ENCODE assay signal across 25 cellular contexts in the genomic region with DNA sequence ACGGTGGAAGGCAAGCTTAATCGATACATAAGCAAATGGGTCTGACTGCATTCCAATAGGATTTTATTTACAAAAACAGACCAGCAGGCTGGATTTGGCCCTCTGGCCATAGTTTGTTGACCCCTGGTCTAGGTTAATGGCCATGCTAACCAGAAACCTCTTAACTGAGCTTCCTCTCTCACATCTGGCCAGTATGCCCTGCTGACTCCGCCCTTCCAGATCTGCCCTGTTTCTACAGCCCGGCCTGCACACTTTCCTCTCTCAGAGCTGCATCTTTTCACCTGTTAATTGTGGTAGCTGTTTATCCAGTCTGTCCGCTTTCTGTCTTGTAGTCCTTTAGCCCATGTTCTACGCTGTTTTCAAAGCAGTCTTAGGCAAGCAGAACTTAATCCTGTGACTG. TPM values are rescaled to one million over a fixed set of nuclear protein-coding genes. Genes with fewer than 3 reads are reported as not detected.
DNase-seq lines count a peak whose midpoint lies in the region; ATAC-seq, FAIRE-seq and TF ChIP-seq lines count a peak whose summit lies in the region.
"Had no signal": no experiment of that assay in that cellular context is flagged by ENCODE, and none has a peak within 500 bp of the region (broad histone marks: within the 10 kb centered on the region; RNA-seq: fewer than 3 reads in every experiment).

No MANE protein-coding gene starts in this region.

- TF ChIP-seq CTCF in H1 (IDR thresholded peaks at IDR 0.05; ENCODE audit: control extremely low read depth in 1 of 3, insufficient read depth in 1 of 3, low read depth in 1 of 3, low read length in 3 of 3), result no peak
- TF ChIP-seq CTCF in kidney (IDR thresholded peaks at IDR 0.05; ENCODE audit: borderline replicate concordance, extremely low read depth, insufficient read depth), result no peak
- no peak for TF ChIP-seq CTCF in osteoblast (IDR thresholded peaks at IDR 0.05; ENCODE audit: extremely low read depth, low read depth, low read length)

- no peak for TF ChIP-seq POLR2A in H1 (IDR thresholded peaks at IDR 0.05; ENCODE audit: control extremely low read depth in 1 of 2, low read depth in 2 of 2, low read length in 2 of 2)

- 89% methylated on average over 6 of the region's 6 CpGs; no CpG with 5 or more reads in 1 of the 2 experiments for WGBS in H1 (ENCODE audit: extremely low coverage in 1 of 2, insufficient coverage in 1 of 2, insufficient read length in 1 of 2, insufficient replicate concordance in 2 of 2, low coverage in 1 of 2, low lambda C conversion rate in 2 of 2, missing lambda C conversion rate in 1 of 2), 2 experiments

- H2BK20ac ChIP-seq in H1 (ENCODE audit: low read length), result no peak overlapping the region

- FAIRE-seq in H1 (lab: Jason Lieb, UNC) (no peak), kidney (lab: Jason Lieb, UNC) (no peak)
- FAIRE-seq: GM12891 had no signal

- H2AFZ ChIP-seq in H1 (ENCODE audit: low read length), result peak overlapping the region; percentile 7; the same call in 1 of the 2 replicates
- no peak overlapping the region for H2AFZ ChIP-seq in osteoblast (ENCODE audit: low read length)
- H2AFZ ChIP-seq: GM23248 had no signal

- no peak overlapping the region for H3K56ac ChIP-seq in H1 (replicated peaks; ENCODE audit: insufficient read length, low read depth, low read length)

- no peak overlapping the region for H4K5ac ChIP-seq in H1 (ENCODE audit: insufficient read length, low read depth, low read length)

- no peak overlapping the region; the same call in 1 of the 2 replicates for H2BK15ac ChIP-seq in H1 (ENCODE audit: low read length)

- 0 out of 2 replicates have a peak overlapping the region, but pooled peaks have one; percentile 14 for H3K18ac ChIP-seq in H1 (ENCODE audit: extremely low read depth, low read length)

- CTCF ChIA-PET in H1 (lab: Charles Lee; ENCODE audit: partially characterized antibody), result interaction anchor here (0.9 to 1.2 kb wide), 4 partner anchors 15 to 117 kb away, joined by 3 to 5 read pairs (median 4); no protein-coding TSS in a partner anchor

- no peak overlapping the region for H4K8ac ChIP-seq in H1 (ENCODE audit: extremely low read depth, insufficient read depth, low read length)

- H3K14ac ChIP-seq in H1 (ENCODE audit: insufficient read length), result no peak overlapping the region

- H3K79me2 ChIP-seq in H1 (ENCODE audit: control insufficient read depth in 1 of 2, insufficient read depth in 2 of 2, low read length in 2 of 2) (no peaks in the 10 kb centered on the region), osteoblast (ENCODE audit: insufficient read depth, low read length) (no peaks in the 10 kb centered on the region)

- no peaks in the 10 kb centered on the region; a peak in 1 of 7 replicates for H3K4me1 ChIP-seq in H1 (replicated peaks in 1 of 4; ENCODE audit: control insufficient read depth in 3 of 4, insufficient read depth in 4 of 4, low read length in 3 of 4)
- peaks cover 0 to 2% of the 10 kb centered on the region in 2 donors for H3K4me1 ChIP-seq in kidney (ENCODE audit: control insufficient read depth in 1 of 2, insufficient read depth in 1 of 2, low read depth in 1 of 2, low read length in 2 of 2)
- no peaks in the 10 kb centered on the region for H3K4me1 ChIP-seq in osteoblast (ENCODE audit: insufficient read depth, low read length)

- H4K20me1 ChIP-seq in H1 (replicated peaks in 1 of 2; ENCODE audit: control insufficient read depth in 1 of 2, insufficient read depth in 2 of 2, low read length in 2 of 2) (no peaks in the 10 kb centered on the region), osteoblast (ENCODE audit: insufficient read depth, low read length) (no peaks in the 10 kb centered on the region)

- no peak for TF ChIP-seq RAD21 in H1 (IDR thresholded peaks at IDR 0.05 in 1 of 2, conservative IDR thresholded peaks at IDR 0.05 in 1 of 2; ENCODE audit: low read depth in 2 of 2, low read length in 2 of 2)

- no peak overlapping the region for H3K9ac ChIP-seq in H1 (replicated peaks in 1 of 4; ENCODE audit: extremely low read depth in 1 of 4, low read depth in 3 of 4, low read length in 3 of 4)
- H3K9ac ChIP-seq in kidney (ENCODE audit: low read length in 2 of 2), result no peak overlapping the region
- H3K9ac ChIP-seq: GM23248 had no signal

- H3K4me2 ChIP-seq in H1 (ENCODE audit: insufficient read depth in 1 of 2, low read depth in 2 of 2, low read length in 2 of 2) (no peak overlapping the region), osteoblast (ENCODE audit: insufficient read depth, low read length) (no peak overlapping the region)

- no peak for ATAC-seq in left ventricle myocardium superior
- ATAC-seq in HG03108 (IDR thresholded peaks at IDR 0.05; ENCODE audit: unreplicated experiment), result no peak

- POLR2A ChIA-PET in H1 (lab: Charles Lee; ENCODE audit: partially characterized antibody), result no interaction called here

- H3K4me3 ChIP-seq in H1 (ENCODE audit: extremely low read depth in 1 of 4, insufficient read depth in 2 of 4, low read depth in 3 of 4, low read length in 4 of 4), result no peak overlapping the region
- H3K4me3 ChIP-seq in kidney (ENCODE audit: low read length in 2 of 2), result no peak overlapping the region
- H3K4me3 ChIP-seq in osteoblast (ENCODE audit: insufficient read depth, low read length), result no peak overlapping the region
- H3K4me3 ChIP-seq: GM23248 had no signal

- no peak overlapping the region for H2BK5ac ChIP-seq in H1 (ENCODE audit: low read depth, low read length)

- H3K27ac ChIP-seq in H1 (ENCODE audit: low read depth, low read length) (no peak overlapping the region), kidney (ENCODE audit: low read depth in 2 of 2, low read length in 2 of 2) (no peak overlapping the region), osteoblast (ENCODE audit: low read depth, low read length) (no peak overlapping the region)
- H3K27ac ChIP-seq: GM23248 had no signal

- no peak overlapping the region for H2BK12ac ChIP-seq in H1 (ENCODE audit: low read depth, low read length)

- H3K27me3 ChIP-seq in H1 (replicated peaks in 1 of 4; ENCODE audit: control insufficient read depth in 3 of 4, extremely low read depth in 1 of 4, insufficient read depth in 3 of 4, low read length in 3 of 4) (no peaks in the 10 kb centered on the region), osteoblast (ENCODE audit: insufficient read depth, low read length) (no peaks in the 10 kb centered on the region)

- no peak for TF ChIP-seq EP300 in H1 (IDR thresholded peaks at IDR 0.05; ENCODE audit: borderline replicate concordance in 1 of 2, low read depth in 2 of 2, low read length in 2 of 2)

- H3K9me3 ChIP-seq in H1 (ENCODE audit: insufficient read depth in 2 of 2, low read depth in 1 of 2, low read length in 1 of 2) (no peaks in the 10 kb centered on the region), kidney (ENCODE audit: control insufficient read depth in 1 of 2, low read length in 2 of 2) (no peaks in the 10 kb centered on the region), osteoblast (ENCODE audit: low read depth, low read length) (no peaks in the 10 kb centered on the region)

- DNase-seq in NCI-H748 treated with DMSO at 0.1 percent for 48 hours (lab: John Stamatoyannopoulos, UW), result peak; percentile 11
- DNase-seq in H1 (ENCODE audit: low read depth in 1 of 2, low spot score in 2 of 2), result no peak
- peak; percentile 46 for DNase-seq in kidney
- DNase-seq in renal cortical epithelial cell (ENCODE audit: low read depth), result peak; percentile 13
- DNase-seq in left ventricle myocardium superior, result no peak
- DNase-seq in osteoblast (ENCODE audit: insufficient read length, low spot score, missing footprints), result no peak
- DNase-seq: C1 segment of cervical spinal cord; CD4-positive, alpha-beta memory T cell; COR-L47; DMS 273 treated with DMSO at 0.1 percent for 48 hours; DMS79; EL; GF-D8; GM23248; HCEC 1CT; NCI-H1048; NCI-H1694; NCI-H2029 treated with DMSO at 0.1 percent for 48 hours; NCI-H446 treated with DMSO at 0.1 percent for 48 hours; NCI-H526; RPMI8226; SHP77 had no signal

- no peaks in the 10 kb centered on the region for H3K23me2 ChIP-seq in H1 (ENCODE audit: low read depth, low read length)

- intact Hi-C loops in kidney (cut with DNase I) (no loop called here), left ventricle myocardium superior (cut with micrococcal nuclease) (no loop called here)

- no peak overlapping the region for H2BK120ac ChIP-seq in H1 (replicated peaks; ENCODE audit: low read depth, low read length)

- no peak overlapping the region for H3K23ac ChIP-seq in H1 (ENCODE audit: insufficient read length)

- H3K36me3 ChIP-seq in H1 (ENCODE audit: control insufficient read depth in 2 of 4, insufficient read depth in 4 of 4, low read length in 3 of 4) (peaks cover 0 to 2% (median 0%) of the 10 kb centered on the region in 4 experiments; a peak in 1 of 8 replicates), kidney (ENCODE audit: control insufficient read depth in 1 of 2, insufficient read depth in 2 of 2, low read length in 2 of 2) (no peaks in the 10 kb centered on the region), osteoblast (ENCODE audit: insufficient read depth, low read length) (no peaks in the 10 kb centered on the region)

- H3K79me1 ChIP-seq in H1 (ENCODE audit: low read depth, low read length), result no peaks in the 10 kb centered on the region

- no peak overlapping the region for H4K91ac ChIP-seq in H1 (replicated peaks; ENCODE audit: insufficient read length, low read length)

- no peak overlapping the region for H2AK5ac ChIP-seq in H1 (ENCODE audit: low read depth, low read length)

- H3K4ac ChIP-seq in H1 (replicated peaks; ENCODE audit: insufficient read length, low read depth, low read length), result no peak overlapping the region

TF ChIP-seq in H1, 55 proteins besides CTCF, POLR2A, EP300 and RAD21 (continues in another document):
- TF ChIP-seq KDM4A (IDR thresholded peaks at IDR 0.05; ENCODE audit: low read depth, low read length, severe bottlenecking), result no peak
- TF ChIP-seq PHF8 (conservative IDR thresholded peaks at IDR 0.05; ENCODE audit: low read depth, low read length), result no peak
- TF ChIP-seq NANOG (IDR thresholded peaks at IDR 0.05; ENCODE audit: insufficient read depth, low read depth, low read length, poor library complexity, severe bottlenecking), result no peak
- TF ChIP-seq GTF2F1 (IDR thresholded peaks at IDR 0.05; ENCODE audit: borderline replicate concordance, low read depth, low read length), result no peak
- no peak for TF ChIP-seq HDAC6 (IDR thresholded peaks at IDR 0.05; ENCODE audit: low read depth, low read length)

RNA-seq across cellular contexts. Expression of gene EDNRB, which starts 25.6 kb away (rescaled TPM):
- 67.6 and 73.2 TPM in 2 replicates for total RNA-seq in H1 (2021; fragmentation: NEBNext Ultra II Directional; extraction: Animal tissue kit (Norgen Biotek cat#: 25700))
- 11.9 and 15.8 TPM in 2 replicates for polyA plus RNA-seq in H1 (2011; rRNA removed)
- polyA plus RNA-seq in H1 (2011; cell fraction: cytosol; rRNA removed), result 13.2 TPM
- 15.7 TPM for polyA plus RNA-seq in H1 (2011; cell fraction: nucleus; rRNA removed)
- polyA plus RNA-seq in H1 (2012, experiment 1 of 2), result 29.8 to 38.1 TPM (median 37.1 TPM) in 4 replicates
- 15.5 TPM for polyA plus RNA-seq in H1 (2012, experiment 2 of 2)
- polyA plus RNA-seq in H1 (2013, experiment 1 of 2), result 190 TPM
- 167 TPM for polyA plus RNA-seq in H1 (2013, experiment 2 of 2)
- polyA minus RNA-seq in H1 (2011; rRNA and poly(A)+ RNA removed), result 19.4 and 27.8 TPM in 2 replicates
- polyA minus RNA-seq in H1 (2011; cell fraction: cytosol; rRNA and poly(A)+ RNA removed), result 10.9 TPM
- 24.3 TPM for polyA minus RNA-seq in H1 (2011; cell fraction: nucleus; rRNA and poly(A)+ RNA removed)
- 60.1 TPM for total RNA-seq in kidney
- polyA plus RNA-seq in kidney (ENCODE audit: insufficient read depth, low read depth, low replicate concordance), result 14.0 TPM
- total RNA-seq in renal cortical epithelial cell, result 0.25 and 0.35 TPM in 2 replicates
- total RNA-seq in left ventricle myocardium superior, result 15.6 TPM
- under 0.01 and 0.29 TPM in 2 replicates for total RNA-seq in osteoblast
- total RNA-seq: CD4-positive, alpha-beta memory T cell; HT-29 had no signal
- polyA plus RNA-seq: CD4-positive, alpha-beta memory T cell had no signal

Comparison
In these comparisons a context has a peak if more than half of its experiments do, and no peak if none do; other contexts are left out.
1. DNase-seq: peak in NCI-H748 treated with DMSO at 0.1 percent for 48 hours (single experiment), kidney (single experiment) and renal cortical epithelial cell (single experiment); none in H1 (0 of 2), left ventricle myocardium superior (single experiment) and osteoblast (single experiment).
2. RNA of gene EDNRB, which starts 25.6 kb away (total RNA-seq): 67.6 to 73.2 TPM in H1, 60.1 TPM in kidney (single experiment) and 15.6 TPM in left ventricle myocardium superior (single experiment); 0.25 to 0.35 TPM in renal cortical epithelial cell and under 0.01 to 0.29 TPM in osteoblast; every median in the first group is over 10 times any median in the second.